ENCODE assay signal across 8 cellular contexts in the genomic region with DNA sequence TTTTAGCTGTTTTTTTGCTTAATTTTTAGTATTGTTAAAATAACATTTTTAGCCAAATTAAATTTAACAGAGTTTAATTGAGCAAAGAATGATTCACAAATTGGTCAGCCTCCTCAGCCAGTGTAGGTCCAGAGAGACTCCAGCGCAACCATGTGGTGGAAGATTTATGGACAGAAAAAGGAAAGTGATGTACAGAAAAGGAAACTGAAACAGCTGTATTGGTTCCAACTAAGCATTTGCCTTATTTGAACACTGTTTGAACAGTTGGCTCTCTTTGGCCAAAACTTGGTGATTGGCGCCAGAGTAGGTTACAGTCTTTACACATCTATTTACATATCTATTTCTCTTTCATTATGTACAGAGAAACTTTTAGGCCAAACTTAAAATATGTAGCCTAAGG. TPM values are rescaled to one million over a fixed set of nuclear protein-coding genes. Genes with fewer than 3 reads are reported as not detected.
DNase-seq lines count a peak whose midpoint lies in the region; ATAC-seq and TF ChIP-seq lines count a peak whose summit lies in the region.

No MANE protein-coding gene starts in this region.

- BruUV-seq in PC-3 (replicated peaks; lab: Mats Ljungman, UMichigan), result no TSS peak

- H3K9ac ChIP-seq in PC-3 (ENCODE audit: low read length), result 0 out of 2 replicates have a peak overlapping the region, but pooled peaks have one; percentile 15

- H3K4me3 ChIP-seq in PC-3 (ENCODE audit: low read length) (no peak overlapping the region), esophagus muscularis mucosa (no peak overlapping the region), thoracic aorta (peak overlapping the region; percentile 25)

- H3K4me1 ChIP-seq in PC-3 (ENCODE audit: insufficient read depth, low read length), result peaks cover 4% of the 10 kb centered on the region; the same call in 1 of the 2 replicates
- H3K4me1 ChIP-seq in esophagus muscularis mucosa, result peaks cover 0 to 16% (median 8%) of the 10 kb centered on the region in 4 donors
- peaks cover 0 to 7% of the 10 kb centered on the region in 2 donors for H3K4me1 ChIP-seq in thoracic aorta (ENCODE audit: control insufficient read depth in 1 of 2, low read depth in 2 of 2)

- peak; percentile 61 for TF ChIP-seq CTCF in PC-3 (conservative IDR thresholded peaks at IDR 0.05; ENCODE audit: low read depth, low read length)
- TF ChIP-seq CTCF in esophagus muscularis mucosa (IDR thresholded peaks at IDR 0.05), result peak in 2 of 3 experiments; percentile 23 to 26
- no peak for TF ChIP-seq CTCF in thoracic aorta (IDR thresholded peaks at IDR 0.05)

- H3K27ac ChIP-seq in PC-3 (ENCODE audit: low read length) (0 out of 2 replicates have a peak overlapping the region, but pooled peaks have one; percentile 2), esophagus muscularis mucosa (replicated peaks in 1 of 4) (no peak overlapping the region), thoracic aorta (no peak overlapping the region)

- H3F3A ChIP-seq in PC-3 (ENCODE audit: low read length, unreplicated experiment), result no peaks in the 10 kb centered on the region

- 26% methylated on average over 2 of the region's 2 CpGs for WGBS in esophagus muscularis mucosa

- no peaks in the 10 kb centered on the region for H4K20me1 ChIP-seq in PC-3 (ENCODE audit: low read length)

- H2AFZ ChIP-seq in PC-3 (ENCODE audit: low read length), result peak overlapping the region; percentile 43; the same call in 1 of the 2 replicates

- TF ChIP-seq POLR2A in esophagus muscularis mucosa (IDR thresholded peaks at IDR 0.05; ENCODE audit: low read depth), result no peak

- intact Hi-C loops in PC-3 (cut with micrococcal nuclease) (loop anchor here (1.0 to 5.0 kb wide), 6 partner anchors 19 to 463 kb away; partner anchors contain the start of genes ANGEL2, ATF3, NSL1 and RPS6KC1), esophagus muscularis mucosa (cut with DNase I) (no loop called here)

- ATAC-seq in GM19397 (IDR thresholded peaks at IDR 0.05; ENCODE audit: unreplicated experiment) (peak; percentile 95), HG03196 (IDR thresholded peaks at IDR 0.05; ENCODE audit: unreplicated experiment) (peak; percentile 90), PC-3 (peak; percentile 96), thoracic aorta (ENCODE audit: insufficient number of reproducible peaks, low FRiP score, low read depth) (no peak)

- POLR2A ChIA-PET in PC-3 (lab: Charles Lee; ENCODE audit: unreplicated experiment), result no interaction called here

- H3K9me3 ChIP-seq in PC-3 (ENCODE audit: low read length) (no peaks in the 10 kb centered on the region), esophagus muscularis mucosa (no peaks in the 10 kb centered on the region), thoracic aorta (no peaks in the 10 kb centered on the region)

- no peaks in the 10 kb centered on the region for H3K9me2 ChIP-seq in PC-3 (replicated peaks; ENCODE audit: low read length)

- H3K36me3 ChIP-seq in PC-3 (ENCODE audit: low read depth, low read length) (no peaks in the 10 kb centered on the region; the same call in 1 of the 2 replicates), esophagus muscularis mucosa (peaks cover 0 to 4% (median 2%) of the 10 kb centered on the region in 4 donors), thoracic aorta (no peaks in the 10 kb centered on the region)

- peaks cover 43% of the 10 kb centered on the region for H3K79me2 ChIP-seq in PC-3 (ENCODE audit: low read length)

- CTCF ChIA-PET in PC-3 (lab: Charles Lee), result interaction anchor here (0.5 to 0.6 kb wide), 4 partner anchors 47 to 327 kb away, joined by 3 to 5 read pairs (median 4); no protein-coding TSS in a partner anchor

- peak; percentile 38 for DNase-seq in GDM1 (lab: John Stamatoyannopoulos, UW)
- peak; percentile 75 for DNase-seq in PC-3
- no peak for DNase-seq in esophagus muscularis mucosa (ENCODE audit: extremely low spot score)
- DNase-seq in thoracic aorta (ENCODE audit: low spot score), result no peak
- no peak for DNase-seq in NCI-H187 treated with DMSO at 0.1 percent for 48 hours (lab: John Stamatoyannopoulos, UW)
- DNase-seq in HuH-7.5 (ENCODE audit: low spot score), result no peak

- H3K27me3 ChIP-seq in PC-3 (ENCODE audit: low read length) (no peaks in the 10 kb centered on the region), esophagus muscularis mucosa (no peaks in the 10 kb centered on the region), thoracic aorta (replicated peaks; ENCODE audit: insufficient read depth) (no peaks in the 10 kb centered on the region)

- no peak for TF ChIP-seq EP300 in esophagus muscularis mucosa (IDR thresholded peaks at IDR 0.05)

- peak overlapping the region; percentile 67 for H3K4me2 ChIP-seq in PC-3 (ENCODE audit: low read length)

RNA-seq across cellular contexts. Expression of gene RPS6KC1, which starts 19.4 kb away (rescaled TPM):
- total RNA-seq in PC-3 (2014; rRNA removed) (21.1 and 22.3 TPM in 2 replicates), esophagus muscularis mucosa (10 to 100 TPM; 21.0 to 26.8 (median 23.8) TPM), thoracic aorta (10 to 100 TPM; 20.7 to 34.1 TPM)

RNA-seq across cellular contexts. Expression of gene ANGEL2, which starts 54.7 kb away (rescaled TPM):
- total RNA-seq in PC-3 (2014; rRNA removed), result 27.0 and 36.8 TPM in 2 replicates
- total RNA-seq in esophagus muscularis mucosa, result 10 to 100 TPM; 24.4 to 46.1 (median 34.8) TPM
- 10 to 100 TPM; 41.7 to 76.2 TPM for total RNA-seq in thoracic aorta

Comparison
In these comparisons a context has a peak if more than half of its experiments do, and no peak if none do; other contexts are left out.
1. DNase-seq: peak in GDM1 (single experiment) and PC-3 (single experiment); none in esophagus muscularis mucosa (single experiment), thoracic aorta (single experiment), NCI-H187 treated with DMSO at 0.1 percent for 48 hours (single experiment) and HuH-7.5 (single experiment).